Comparison of ENCODE assay signal across 25 cellular contexts in genomic region chrX:132728296-132728695, GRCh38.
"Had no signal": no experiment of that assay in that cellular context is flagged by ENCODE, and none has a peak within 500 bp of the region (broad histone marks: within the 10 kb centered on the region; RNA-seq: fewer than 3 reads in every experiment).

No MANE protein-coding gene starts in this region.

- H3K36me3 ChIP-seq: colonic mucosa, esophagus squamous epithelium, gastrocnemius medialis, heart right ventricle, left lung, lower lobe of right lung had no signal

- H3K27ac ChIP-seq: colonic mucosa, epithelial cell of prostate, esophagus squamous epithelium, gastrocnemius medialis, heart right ventricle, left lung, lower lobe of right lung had no signal

- ATAC-seq: effector memory CD8-positive, alpha-beta T cell; esophagus mucosa; gastrocnemius medialis; heart right ventricle; left cardiac atrium; left lung; left ventricle myocardium superior; lower lobe of right lung had no signal

- H3K9me3 ChIP-seq: colonic mucosa, esophagus squamous epithelium, gastrocnemius medialis, left lung, lower lobe of right lung had no signal

- H3K4me1 ChIP-seq: colonic mucosa, gastrocnemius medialis, heart right ventricle, left lung, lower lobe of right lung had no signal

- DNase-seq: colonic mucosa; cortex of kidney; effector CD8-positive, alpha-beta T cell; effector memory CD8-positive, alpha-beta T cell; endodermal cell; erythroblast; esophagus squamous epithelium; foreskin fibroblast; foreskin melanocyte; gastrocnemius medialis; glutamatergic neuron; head of caudate nucleus; heart right ventricle; hippocampal formation; left cardiac atrium; left lung; left ventricle myocardium superior; lower lobe of right lung; mesendoderm; midbrain had no signal

- H3K4me3 ChIP-seq: colonic mucosa, esophagus squamous epithelium, gastrocnemius medialis, heart right ventricle, left lung, lower lobe of right lung had no signal

- FAIRE-seq: endometrium, islet of Langerhans, keratinocyte had no signal

- H3K27me3 ChIP-seq: colonic mucosa, esophagus squamous epithelium, gastrocnemius medialis had no signal
